In genomic region chr3:193983846-193984245, GRCh38 we compare ENCODE assay signal across 26 cellular contexts.
"Had no signal": no experiment of that assay in that cellular context is flagged by ENCODE, and none has a peak within 500 bp of the region (broad histone marks: within the 10 kb centered on the region; RNA-seq: fewer than 3 reads in every experiment).

No MANE protein-coding gene starts in this region.

- H3K4me1 Mint-ChIP-seq: activated naive CD4-positive, alpha-beta T cell treated with anti-CD3 and anti-CD28 coated beads, Interleukin-2, amount 10 ng/mL, durations not matched to agents 7 days and 5 days; activated naive CD8-positive, alpha-beta T cell treated with anti-CD3 and anti-CD28 coated beads, Interleukin-2, amount 10 ng/mL, durations not matched to agents 7 days and 5 days; immature natural killer cell; natural killer cell; stimulated activated effector memory CD8-positive, alpha-beta T cell treated with anti-CD3 and anti-CD28 coated beads, Interleukin-12 subunit alpha, Interleukin-12 subunit beta, amount 100 ng/mL, for 72 hours had no signal

- H3K9me3 Mint-ChIP-seq: activated naive CD4-positive, alpha-beta T cell treated with anti-CD3 and anti-CD28 coated beads, Interleukin-2, amount 10 ng/mL, durations not matched to agents 7 days and 5 days; activated naive CD8-positive, alpha-beta T cell treated with anti-CD3 and anti-CD28 coated beads, Interleukin-2, amount 10 ng/mL, durations not matched to agents 7 days and 5 days; activated T-cell treated with anti-CD3 and anti-CD28 coated beads, Interleukin-2, amount 50 U/mL, for 24 hours; effector memory CD8-positive, alpha-beta T cell; natural killer cell; stimulated activated effector memory CD8-positive, alpha-beta T cell treated with anti-CD3 and anti-CD28 coated beads, Interleukin-12 subunit alpha, Interleukin-12 subunit beta, amount 100 ng/mL, for 72 hours; stimulated activated naive CD8-positive, alpha-beta T cell treated with anti-CD3 and anti-CD28 coated beads, Interleukin-15, Interleukin-2, amounts not matched to agents 100 ng/mL and 50 ng/mL, for 24 hours had no signal

- H3K4me2 ChIP-seq: neural progenitor cell had no signal

- H3K27ac Mint-ChIP-seq: activated naive CD4-positive, alpha-beta T cell treated with anti-CD3 and anti-CD28 coated beads, Interleukin-2, amount 10 ng/mL, durations not matched to agents 7 days and 5 days; activated naive CD8-positive, alpha-beta T cell treated with anti-CD3 and anti-CD28 coated beads, Interleukin-2, amount 10 ng/mL, durations not matched to agents 7 days and 5 days; activated T-cell treated with anti-CD3 and anti-CD28 coated beads, Interleukin-2, amount 50 U/mL, for 24 hours; effector memory CD8-positive, alpha-beta T cell; immature natural killer cell; natural killer cell; neural progenitor cell; stimulated activated effector memory CD8-positive, alpha-beta T cell treated with anti-CD3 and anti-CD28 coated beads, Interleukin-12 subunit alpha, Interleukin-12 subunit beta, amount 100 ng/mL, for 72 hours; stimulated activated naive CD8-positive, alpha-beta T cell treated with anti-CD3 and anti-CD28 coated beads, Interleukin-15, Interleukin-2, amounts not matched to agents 100 ng/mL and 50 ng/mL, for 24 hours had no signal

- DNase-seq: activated CD4-positive, alpha-beta T cell treated with anti-CD3 and anti-CD28 coated beads for 48 hours; activated CD4-positive, alpha-beta T cell treated with anti-CD3 and anti-CD28 coated beads, Interleukin-2, amount 50 U/mL, for 48 hours; activated CD8-positive, alpha-beta memory T cell treated with anti-CD3 and anti-CD28 coated beads, Interleukin-2, amount 50 U/mL, for 48 hours; activated gamma-delta T cell; activated naive CD4-positive, alpha-beta T cell treated with anti-CD3 and anti-CD28 coated beads, Interleukin-2, amount 10 ng/mL, durations not matched to agents 7 days and 5 days; activated naive CD8-positive, alpha-beta T cell treated with anti-CD3 and anti-CD28 coated beads, Interleukin-2, amount 10 ng/mL, durations not matched to agents 7 days and 5 days; activated T-cell treated with anti-CD3 and anti-CD28 coated beads, Interleukin-2, amount 50 U/mL, for 24 hours; cortex of kidney; effector memory CD8-positive, alpha-beta T cell; erythroblast; foreskin melanocyte; glutamatergic neuron; immature natural killer cell; kidney; left colon; mesenchymal stem cell; natural killer cell; posterior cingulate gyrus; right cardiac atrium; stimulated activated CD4-positive, alpha-beta T cell treated with anti-CD3 and anti-CD28 coated beads, Interleukin-4, amount 100 ng/mL, for 1 hour had no signal

- H3K27me3 ChIP-seq: ascending aorta, neural progenitor cell, tibial nerve had no signal

- H3K4me3 ChIP-seq: ascending aorta, neural progenitor cell, tibial nerve had no signal

- ATAC-seq: effector memory CD8-positive, alpha-beta T cell; natural killer cell; stimulated activated effector memory CD8-positive, alpha-beta T cell treated with anti-CD3 and anti-CD28 coated beads, Interleukin-12 subunit alpha, Interleukin-12 subunit beta, amount 100 ng/mL, for 72 hours had no signal

- H3K36me3 ChIP-seq: ascending aorta, neural progenitor cell, tibial nerve had no signal

- H3K9me3 ChIP-seq: ascending aorta, tibial nerve had no signal

- H3K27ac ChIP-seq: ascending aorta, neural progenitor cell had no signal

- H2AFZ ChIP-seq: neural progenitor cell had no signal

- H3K9ac ChIP-seq: neural progenitor cell had no signal

- H3K4me3 Mint-ChIP-seq: activated naive CD4-positive, alpha-beta T cell treated with anti-CD3 and anti-CD28 coated beads, Interleukin-2, amount 10 ng/mL, durations not matched to agents 7 days and 5 days; activated naive CD8-positive, alpha-beta T cell treated with anti-CD3 and anti-CD28 coated beads, Interleukin-2, amount 10 ng/mL, durations not matched to agents 7 days and 5 days; activated T-cell treated with anti-CD3 and anti-CD28 coated beads, Interleukin-2, amount 50 U/mL, for 24 hours; brain; effector memory CD8-positive, alpha-beta T cell; immature natural killer cell; natural killer cell; neural progenitor cell; stimulated activated effector memory CD8-positive, alpha-beta T cell treated with anti-CD3 and anti-CD28 coated beads, Interleukin-12 subunit alpha, Interleukin-12 subunit beta, amount 100 ng/mL, for 72 hours; stimulated activated naive CD8-positive, alpha-beta T cell treated with anti-CD3 and anti-CD28 coated beads, Interleukin-15, Interleukin-2, amounts not matched to agents 100 ng/mL and 50 ng/mL, for 24 hours had no signal

- H3K36me3 Mint-ChIP-seq: activated naive CD4-positive, alpha-beta T cell treated with anti-CD3 and anti-CD28 coated beads, Interleukin-2, amount 10 ng/mL, durations not matched to agents 7 days and 5 days; activated naive CD8-positive, alpha-beta T cell treated with anti-CD3 and anti-CD28 coated beads, Interleukin-2, amount 10 ng/mL, durations not matched to agents 7 days and 5 days; brain; immature natural killer cell; natural killer cell; neural progenitor cell; stimulated activated effector memory CD8-positive, alpha-beta T cell treated with anti-CD3 and anti-CD28 coated beads, Interleukin-12 subunit alpha, Interleukin-12 subunit beta, amount 100 ng/mL, for 72 hours had no signal
